ENCODE assay signal across 1 cellular context in genomic region chr2:51108794-51109193, GRCh38.
TF ChIP-seq lines count a peak whose summit lies in the region.

No MANE protein-coding gene starts in this region.

TF ChIP-seq in HepG2, 621 proteins besides CTCF, POLR2A, EP300 and RAD21 (continued from another document):
- TF ChIP-seq ZNF800 (CRISPR knock-in tag; IDR thresholded peaks at IDR 0.05) = no peak
